ENCODE assay signal across 13 cellular contexts in genomic region chr2:33478968-33479691, GRCh38. TPM values are rescaled to one million over a fixed set of nuclear protein-coding genes. Genes with fewer than 3 reads are reported as not detected.
DNase-seq lines count a peak whose midpoint lies in the region; ATAC-seq and TF ChIP-seq lines count a peak whose summit lies in the region.
"Had no signal": no experiment of that assay in that cellular context is flagged by ENCODE, and none has a peak within 500 bp of the region (broad histone marks: within the 10 kb centered on the region; RNA-seq: fewer than 3 reads in every experiment).

No MANE protein-coding gene starts in this region.

- H3K4me3 ChIP-seq in GM12864 (ENCODE audit: low read depth, low read length), result peak overlapping the region; percentile 81
- peak overlapping the region; percentile 82 for H3K4me3 ChIP-seq in KMS-11 (IDR thresholded peaks at IDR 0.05; ENCODE audit: insufficient read depth, low read depth, low read length)
- peak overlapping the region in 22 of 59 donors; percentile 4 to 84 (median 70) for H3K4me3 ChIP-seq in dorsolateral prefrontal cortex
- no peak overlapping the region for H3K4me3 ChIP-seq in psoas muscle
- H3K4me3 ChIP-seq: ascending aorta had no signal

- no peaks in the 10 kb centered on the region for H4K20me1 ChIP-seq in KMS-11 (ENCODE audit: insufficient read depth)

- H3K27ac ChIP-seq in KMS-11 (peak overlapping the region; percentile 98), dorsolateral prefrontal cortex (peak overlapping the region in 56 of 59 donors; percentile 12 to 99 (median 97)), psoas muscle (peak overlapping the region; percentile 96)
- H3K27ac ChIP-seq: ascending aorta had no signal

- intact Hi-C loops in dorsolateral prefrontal cortex (cut with DNase I), result loop anchor here in 1 of 2 donors (5.0 to 10.0 kb wide), 2 partner anchors 64 to 103 kb away; no protein-coding TSS in a partner anchor
- intact Hi-C loops in psoas muscle (cut with DNase I), result loop anchor here in 1 of 2 donors (5.0 kb wide), 1 partner anchor 103 kb away; no protein-coding TSS in a partner anchor

- DNase-seq in GM12864 (ENCODE audit: low read depth) (no peak), dorsolateral prefrontal cortex (no peak), psoas muscle (no peak), EL (no peak)
- DNase-seq: activated T-cell treated with anti-CD3 and anti-CD28 coated beads, Interleukin-2, amount 50 U/mL, for 24 hours; DND-41; glutamatergic neuron; NCI-H187 had no signal

- TF ChIP-seq CTCF in GM12864 (IDR thresholded peaks at IDR 0.05; ENCODE audit: low read depth, low read length, missing control alignments) (no peak), KMS-11 (conservative IDR thresholded peaks at IDR 0.05; ENCODE audit: low read depth, low read length) (no peak), dorsolateral prefrontal cortex (IDR thresholded peaks at IDR 0.05 in 54 of 56, conservative IDR thresholded peaks at IDR 0.05 in 2 of 56; ENCODE audit: low read depth in 1 of 56, partially characterized antibody in 56 of 56) (no peak), psoas muscle (IDR thresholded peaks at IDR 0.05) (no peak)

- H3K79me2 ChIP-seq in KMS-11 (ENCODE audit: insufficient read depth, low read depth), result peaks cover 56% of the 10 kb centered on the region

- no peak for ATAC-seq in psoas muscle
- ATAC-seq in HG03439 (IDR thresholded peaks at IDR 0.05; ENCODE audit: unreplicated experiment), result no peak
- no peak for ATAC-seq in HG03135 (IDR thresholded peaks at IDR 0.05; ENCODE audit: unreplicated experiment)
- ATAC-seq in HG03342 (IDR thresholded peaks at IDR 0.05; ENCODE audit: unreplicated experiment), result no peak

- no peaks in the 10 kb centered on the region for H3K36me3 ChIP-seq in KMS-11 (ENCODE audit: insufficient read depth)
- H3K36me3 ChIP-seq in psoas muscle (ENCODE audit: insufficient read depth in 1 of 2, low read depth in 1 of 2), result no peaks in the 10 kb centered on the region
- H3K36me3 ChIP-seq: ascending aorta had no signal

- H3K4me1 ChIP-seq in KMS-11 (ENCODE audit: low read depth, poor library complexity, severe bottlenecking) (peaks cover 63% of the 10 kb centered on the region), psoas muscle (peaks cover 64% of the 10 kb centered on the region)

- peak overlapping the region; percentile 92; the same call in 1 of the 2 replicates for H3K9ac ChIP-seq in KMS-11

- H2AFZ ChIP-seq in KMS-11 (ENCODE audit: low read depth), result peak overlapping the region; percentile 35; the same call in 1 of the 2 replicates

- 53 to 55% (median 55%) methylated on average over 8 of the region's 8 CpGs for WGBS in psoas muscle, 3 donors

- no peaks in the 10 kb centered on the region for H3K9me3 ChIP-seq in psoas muscle
- H3K9me3 ChIP-seq: ascending aorta had no signal

- H3K27me3 ChIP-seq in KMS-11 (ENCODE audit: insufficient read depth, low read depth) (no peaks in the 10 kb centered on the region), dorsolateral prefrontal cortex (no peaks in the 10 kb centered on the region), psoas muscle (ENCODE audit: insufficient read depth in 3 of 3, low read length in 2 of 3) (no peaks in the 10 kb centered on the region)
- H3K27me3 ChIP-seq: ascending aorta had no signal

- peak overlapping the region; percentile 82 for H3K4me2 ChIP-seq in KMS-11

RNA-seq across cellular contexts. Expression of gene RASGRP3, which starts 2.7 kb away (rescaled TPM):
- total RNA-seq in dorsolateral prefrontal cortex (100 to 1,000 TPM in 1 of 120 experiments, 10 to 100 TPM in 106, 1 to 10 TPM in 13; 4.2 to 101 (median 24.4) TPM), psoas muscle (10 to 100 TPM; 13.0 to 24.9 (median 19.9) TPM)
- polyA plus RNA-seq in psoas muscle, result 1 to 10 TPM; 3.4 to 9.3 (median 5.4) TPM
